In the genomic region with DNA sequence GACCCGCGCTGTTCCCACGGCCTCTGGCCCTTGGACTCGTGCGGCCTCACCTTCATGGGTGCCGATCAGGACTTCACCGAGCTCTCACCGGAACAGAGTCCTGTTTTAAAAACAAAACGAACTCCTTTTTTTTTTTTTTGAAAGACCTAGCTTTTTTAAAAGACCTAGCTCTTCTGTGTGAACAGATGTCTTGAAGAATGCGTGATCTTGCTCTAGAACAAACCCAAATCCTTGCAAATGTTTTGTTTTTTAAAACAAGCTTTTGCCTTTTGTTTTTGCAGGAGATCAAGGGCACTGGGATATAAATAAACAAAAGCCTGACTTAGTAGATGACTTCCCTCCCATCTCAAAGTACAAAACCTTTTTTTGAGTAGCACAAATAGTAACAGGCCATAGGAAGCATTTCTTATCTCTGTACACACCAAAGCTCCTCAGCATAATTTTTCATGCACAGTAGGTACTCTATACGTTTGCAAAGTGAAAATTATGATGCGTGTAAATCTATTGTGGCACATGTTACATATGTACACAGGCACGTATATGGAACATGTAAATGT, we compare ENCODE assay signal across 8 cellular contexts. TPM values are rescaled to one million over a fixed set of nuclear protein-coding genes. Genes with fewer than 3 reads are reported as not detected.
A peak's percentile ranks its signal among the peaks of the same experiment; 100 is the strongest.
DNase-seq lines count a peak whose midpoint lies in the region; ATAC-seq and TF ChIP-seq lines count a peak whose summit lies in the region.

No MANE protein-coding gene starts in this region.

- peaks cover 32% of the 10 kb centered on the region for H3K4me1 Mint-ChIP-seq in chondrocyte (ENCODE audit: low read depth)

- H3K27ac ChIP-seq in muscle layer of colon (ENCODE audit: low read depth, low read length): peak overlapping the region; percentile 99

- H3K4me3 ChIP-seq in GM12865 (ENCODE audit: low read depth, low read length) (peak overlapping the region; percentile 58), muscle layer of colon (ENCODE audit: low read depth in 1 of 2, low read length in 2 of 2) (peak overlapping the region; percentile 76 to 99)

- no peak for TF ChIP-seq CTCF in GM12865 (IDR thresholded peaks at IDR 0.05; ENCODE audit: insufficient read depth, low read depth, low read length, missing control alignments)
- TF ChIP-seq CTCF in chondrocyte (IDR thresholded peaks at IDR 0.05): no peak

- no peaks in the 10 kb centered on the region for H3K9me3 ChIP-seq in muscle layer of colon (ENCODE audit: low read length)

- H3K27me3 ChIP-seq in muscle layer of colon (ENCODE audit: control insufficient read depth in 1 of 2, insufficient read depth in 2 of 2, low read length in 2 of 2): no peaks in the 10 kb centered on the region

- H3K9me3 Mint-ChIP-seq in chondrocyte (ENCODE audit: low read depth): no peaks in the 10 kb centered on the region

- H3K9ac ChIP-seq in muscle layer of colon (ENCODE audit: low read length): peak overlapping the region; percentile 40

- peaks cover 7% of the 10 kb centered on the region for H3K36me3 Mint-ChIP-seq in chondrocyte (ENCODE audit: low read depth)

- no peak for ATAC-seq in HG02642 (IDR thresholded peaks at IDR 0.05; ENCODE audit: poor library complexity, unreplicated experiment)
- ATAC-seq in GM21528 (IDR thresholded peaks at IDR 0.05; ENCODE audit: low FRiP score, unreplicated experiment): no peak
- ATAC-seq in HG03439 (IDR thresholded peaks at IDR 0.05; ENCODE audit: unreplicated experiment): no peak

- H3K27ac Mint-ChIP-seq in chondrocyte (ENCODE audit: unreplicated experiment): peak overlapping the region; percentile 92

- H3K4me3 Mint-ChIP-seq in chondrocyte (ENCODE audit: unreplicated experiment): peak overlapping the region; percentile 91

- no peaks in the 10 kb centered on the region for H3K36me3 ChIP-seq in muscle layer of colon (ENCODE audit: insufficient read depth, low read length)

- peaks cover 19% of the 10 kb centered on the region for H3K4me1 ChIP-seq in muscle layer of colon (ENCODE audit: insufficient read depth, low read length)

- DNase-seq in GM12865 (ENCODE audit: low read depth) (peak; percentile 30), NCI-H2227 (lab: John Stamatoyannopoulos, UW; ENCODE audit: unreplicated experiment) (peak; percentile 3), chondrocyte (ENCODE audit: low spot score) (no peak), NCI-H1436 (lab: John Stamatoyannopoulos, UW) (no peak)

- no peaks in the 10 kb centered on the region for H3K27me3 Mint-ChIP-seq in chondrocyte (ENCODE audit: low read depth)

RNA-seq across cellular contexts. Expression of a gene that starts 1.1 kb away (rescaled TPM):
- total RNA-seq in chondrocyte: 18.6 to 21.9 TPM (median 21.1 TPM) in 3 replicates

RNA-seq across cellular contexts. Expression of a gene that starts 52.9 kb away (rescaled TPM):
- 31.1 to 35.1 TPM (median 32.8 TPM) in 3 replicates for total RNA-seq in chondrocyte

Comparison
In these comparisons a context has a peak if more than half of its experiments do, and no peak if none do; other contexts are left out.
1. DNase-seq: peak in GM12865 (single experiment) and NCI-H2227 (single experiment); none in chondrocyte (single experiment) and NCI-H1436 (single experiment).